Comparison of ENCODE assay signal across 1 cellular context in genomic region chr3:136250226-136250861, GRCh38.
TF ChIP-seq lines count a peak whose summit lies in the region.

Gene PCCB, plus strand, starts transcription at chr3:136250340. Its CDS starts 36 bp downstream, at chr3:136250376.

TF ChIP-seq in HepG2, 621 proteins besides CTCF, POLR2A, EP300 and RAD21 (continued from another document and continues in another):
- TF ChIP-seq HCFC1 (IDR thresholded peaks at IDR 0.05; ENCODE audit: low read depth, low read length) (0 out of 2 replicates have a peak, but pooled peaks have one; percentile 33), IKZF5 (CRISPR knock-in tag; IDR thresholded peaks at IDR 0.05) (peak; percentile 46), DPF2 (CRISPR knock-in tag; IDR thresholded peaks at IDR 0.05; ENCODE audit: borderline replicate concordance, low read depth) (no peak), KDM5B (CRISPR knock-in tag; IDR thresholded peaks at IDR 0.05; ENCODE audit: borderline replicate concordance) (peak; percentile 67; the same call in 1 of the 2 replicates), ATF3 (CRISPR knock-in tag; IDR thresholded peaks at IDR 0.05) (no peak), TBL1XR1 (IDR thresholded peaks at IDR 0.05; ENCODE audit: borderline replicate concordance, low read length, partially characterized antibody) (peak; percentile 44), ZBTB37 (CRISPR knock-in tag; IDR thresholded peaks at IDR 0.05) (no peak; the same call in 1 of the 2 replicates), ZNF770 (CRISPR knock-in tag; IDR thresholded peaks at IDR 0.05) (no peak), ZNF276 (CRISPR knock-in tag; IDR thresholded peaks at IDR 0.05; ENCODE audit: low read depth) (no peak), NONO (IDR thresholded peaks at IDR 0.05) (no peak), NONO (CRISPR knock-in tag; conservative IDR thresholded peaks at IDR 0.05) (peak; percentile 79), PTBP1 (IDR thresholded peaks at IDR 0.05; ENCODE audit: low read depth, low read length, poor library complexity, severe bottlenecking) (no peak), ZNF772 (CRISPR knock-in tag; IDR thresholded peaks at IDR 0.05) (no peak; the same call in 1 of the 2 replicates), FLYWCH1 (CRISPR knock-in tag; IDR thresholded peaks at IDR 0.05) (no peak), ZNF574 (CRISPR knock-in tag; IDR thresholded peaks at IDR 0.05) (peak; percentile 67; the same call in 1 of the 2 replicates), TAF15 (IDR thresholded peaks at IDR 0.05; ENCODE audit: low read depth, low read length, poor library complexity, severe bottlenecking) (peak; percentile 75), NFE2 (CRISPR knock-in tag; IDR thresholded peaks at IDR 0.05) (peak; percentile 6; the same call in 1 of the 2 replicates), HNRNPLL (IDR thresholded peaks at IDR 0.05; ENCODE audit: low read depth, low read length, poor library complexity, severe bottlenecking) (peak; percentile 97), ZNF777 (CRISPR knock-in tag; IDR thresholded peaks at IDR 0.05) (no peak), ZNF232 (CRISPR knock-in tag; IDR thresholded peaks at IDR 0.05; ENCODE audit: borderline replicate concordance) (peak; percentile 66), HNRNPUL1 (IDR thresholded peaks at IDR 0.05; ENCODE audit: low read depth, low read length) (no peak), ZNF460 (CRISPR knock-in tag; IDR thresholded peaks at IDR 0.05; ENCODE audit: borderline replicate concordance) (no peak), ZNF724P (CRISPR knock-in tag; IDR thresholded peaks at IDR 0.05; ENCODE audit: borderline replicate concordance) (peak; percentile 59; the same call in 1 of the 2 replicates), ZFAT (CRISPR knock-in tag; conservative IDR thresholded peaks at IDR 0.05) (no peak; the same call in 1 of the 2 replicates), NR0B2 (CRISPR knock-in tag; IDR thresholded peaks at IDR 0.05) (peak; percentile 76; the same call in 1 of the 2 replicates), ZNF558 (CRISPR knock-in tag; IDR thresholded peaks at IDR 0.05; ENCODE audit: borderline replicate concordance) (no peak), ZNF331 (CRISPR knock-in tag; IDR thresholded peaks at IDR 0.05) (peak; percentile 55; the same call in 1 of the 2 replicates), SOX6 (IDR thresholded peaks at IDR 0.05) (no peak), SOX6 (CRISPR knock-in tag; IDR thresholded peaks at IDR 0.05) (peak; percentile 72), PPARG (CRISPR knock-in tag; conservative IDR thresholded peaks at IDR 0.05) (no peak), ZBTB2 (CRISPR knock-in tag; IDR thresholded peaks at IDR 0.05; ENCODE audit: low read depth) (no peak; the same call in 1 of the 2 replicates), ATAD3A (CRISPR knock-in tag; IDR thresholded peaks at IDR 0.05) (no peak), REPIN1 (CRISPR knock-in tag; IDR thresholded peaks at IDR 0.05; ENCODE audit: borderline replicate concordance, low read depth) (no peak), ELF1 (CRISPR knock-in tag; IDR thresholded peaks at IDR 0.05) (peak; percentile 4; the same call in 1 of the 2 replicates), ZNF691 (CRISPR knock-in tag; IDR thresholded peaks at IDR 0.05; ENCODE audit: borderline replicate concordance, low read depth) (peak; percentile 81; the same call in 1 of the 2 replicates), TERF1 (CRISPR knock-in tag; IDR thresholded peaks at IDR 0.05) (no peak), ZNF18 (CRISPR knock-in tag; IDR thresholded peaks at IDR 0.05; ENCODE audit: insufficient replicate concordance) (no peak), IRF2 (CRISPR knock-in tag; IDR thresholded peaks at IDR 0.05) (peak; percentile 46; the same call in 1 of the 2 replicates), CREB1 (IDR thresholded peaks at IDR 0.05) (peak; percentile 52), CREB1 (CRISPR knock-in tag; IDR thresholded peaks at IDR 0.05) (peak; percentile 71), MBNL3 (CRISPR knock-in tag; conservative IDR thresholded peaks at IDR 0.05) (no peak), ZNF33A (CRISPR knock-in tag; IDR thresholded peaks at IDR 0.05; ENCODE audit: borderline replicate concordance) (no peak), ZNF33B (CRISPR knock-in tag; IDR thresholded peaks at IDR 0.05) (peak; percentile 23; the same call in 1 of the 2 replicates)
